ENCODE assay signal across 19 cellular contexts in genomic region chr14:99878563-99878962, GRCh38.
DNase-seq lines count a peak whose midpoint lies in the region; ATAC-seq and TF ChIP-seq lines count a peak whose summit lies in the region.
"Had no signal": no experiment of that assay in that cellular context is flagged by ENCODE, and none has a peak within 500 bp of the region (broad histone marks: within the 10 kb centered on the region; RNA-seq: fewer than 3 reads in every experiment).

No MANE protein-coding gene starts in this region.

- peaks cover 40% of the 10 kb centered on the region for H3F3A ChIP-seq in GM23248 (ENCODE audit: insufficient read depth)

- WGBS in GM23248 (ENCODE audit: low coverage in 1 of 2, low lambda C conversion rate in 2 of 2, missing lambda C conversion rate in 2 of 2), 2 experiments, result 85 to 88% methylated on average over 6 of the region's 6 CpGs

- H3K36me3 ChIP-seq in GM23248 (ENCODE audit: low read depth) (no peaks in the 10 kb centered on the region), SK-N-MC (ENCODE audit: insufficient read depth, low read length) (no peaks in the 10 kb centered on the region), osteoblast (ENCODE audit: insufficient read depth, low read length) (no peaks in the 10 kb centered on the region), tibial artery (no peaks in the 10 kb centered on the region)
- H3K36me3 ChIP-seq: SJCRH30 had no signal

- intact Hi-C loops in tibial artery (cut with DNase I; ENCODE audit: low total_unique reads), result loop anchor here (5.0 kb wide), 1 partner anchor 71 kb away; no protein-coding TSS in a partner anchor

- no peaks in the 10 kb centered on the region for H3K9me2 ChIP-seq in GM23248 (ENCODE audit: insufficient read depth)

- H3K9ac ChIP-seq in GM23248 (peak overlapping the region; percentile 65; the same call in 1 of the 2 replicates), SK-N-MC (ENCODE audit: insufficient read length) (no peak overlapping the region)

- ATAC-seq in GM21360 (IDR thresholded peaks at IDR 0.05; ENCODE audit: unreplicated experiment), result no peak
- ATAC-seq: HepG2, K562 had no signal

- H3K4me1 ChIP-seq in GM23248 (ENCODE audit: insufficient read depth) (peaks cover 29% of the 10 kb centered on the region), osteoblast (ENCODE audit: insufficient read depth, low read length) (peaks cover 20% of the 10 kb centered on the region), tibial artery (peaks cover 0 to 23% (median 9%) of the 10 kb centered on the region in 4 donors)

- H3K79me2 ChIP-seq in GM23248 (ENCODE audit: insufficient read depth) (no peaks in the 10 kb centered on the region), osteoblast (ENCODE audit: insufficient read depth, low read length) (peaks cover 6% of the 10 kb centered on the region)

- TF ChIP-seq CTCF in osteoblast (IDR thresholded peaks at IDR 0.05; ENCODE audit: extremely low read depth, low read depth, low read length) (no peak), tibial artery (IDR thresholded peaks at IDR 0.05) (no peak)

- H3K4me3 ChIP-seq in GM23248, result no peak overlapping the region
- no peak overlapping the region for H3K4me3 ChIP-seq in SK-N-MC
- no peak overlapping the region for H3K4me3 ChIP-seq in osteoblast (ENCODE audit: insufficient read depth, low read length)
- H3K4me3 ChIP-seq in tibial artery, result no peak overlapping the region
- H3K4me3 ChIP-seq: K562, SJCRH30 had no signal

- no peak overlapping the region for H3K4me2 ChIP-seq in GM23248 (ENCODE audit: unreplicated experiment)
- no peak overlapping the region for H3K4me2 ChIP-seq in osteoblast (ENCODE audit: insufficient read depth, low read length)

- H4K20me1 ChIP-seq in GM23248 (ENCODE audit: insufficient read depth) (no peaks in the 10 kb centered on the region), osteoblast (ENCODE audit: insufficient read depth, low read length) (peaks cover 6% of the 10 kb centered on the region)

- H3K9me3 ChIP-seq in GM23248 (ENCODE audit: low read depth) (no peaks in the 10 kb centered on the region), SK-N-MC (ENCODE audit: low read depth, low read length) (no peaks in the 10 kb centered on the region), osteoblast (ENCODE audit: low read depth, low read length) (no peaks in the 10 kb centered on the region), tibial artery (no peaks in the 10 kb centered on the region)
- H3K9me3 ChIP-seq: SJCRH30 had no signal

- H3K27ac ChIP-seq in GM23248, result peak overlapping the region; percentile 85; the same call in 1 of the 2 replicates
- H3K27ac ChIP-seq in SK-N-MC, result peak overlapping the region; percentile 97; the same call in 1 of the 2 replicates
- no peak overlapping the region for H3K27ac ChIP-seq in osteoblast (ENCODE audit: low read depth, low read length)
- peak overlapping the region; percentile 20 to 36 for H3K27ac ChIP-seq in tibial artery
- H3K27ac ChIP-seq: SJCRH30 had no signal

- in situ Hi-C loops in GM23248 (cut with MboI), result no loop called here

- H3K27me3 ChIP-seq in GM23248 (replicated peaks; ENCODE audit: insufficient read depth), result no peaks in the 10 kb centered on the region
- H3K27me3 ChIP-seq in osteoblast (ENCODE audit: insufficient read depth, low read length), result no peaks in the 10 kb centered on the region
- no peaks in the 10 kb centered on the region for H3K27me3 ChIP-seq in tibial artery
- H3K27me3 ChIP-seq: SJCRH30 had no signal

- H2AFZ ChIP-seq in GM23248 (no peak overlapping the region), osteoblast (ENCODE audit: low read length) (no peak overlapping the region)

- DNase-seq in GM23248, result no peak
- DNase-seq in SK-N-MC (ENCODE audit: low read depth, low spot score), result no peak
- DNase-seq in osteoblast (ENCODE audit: insufficient read length, low spot score, missing footprints), result peak; percentile 15
- no peak for DNase-seq in tibial artery
- DNase-seq in NCI-H1930 (lab: John Stamatoyannopoulos, UW), result no peak
- no peak for DNase-seq in D341Med (ENCODE audit: low spot score)
- DNase-seq: Calu3, DMS153, Kasumi-1, MV-4-11, NCI-H1105, NCI-H1436 treated with DMSO at 0.1 percent for 48 hours, NCI-H187 treated with DMSO at 0.1 percent for 48 hours, NCI-H2107, NCI-H774, SJCRH30 had no signal
